ENCODE assay signal across 9 cellular contexts in genomic region chr10:22681783-22682183, GRCh38. TPM values are rescaled to one million over a fixed set of nuclear protein-coding genes. Genes with fewer than 3 reads are reported as not detected.
A peak's percentile ranks its signal among the peaks of the same experiment; 100 is the strongest.
DNase-seq lines count a peak whose midpoint lies in the region; ATAC-seq and TF ChIP-seq lines count a peak whose summit lies in the region.
"Had no signal": no experiment of that assay in that cellular context is flagged by ENCODE, and none has a peak within 500 bp of the region (broad histone marks: within the 10 kb centered on the region; RNA-seq: fewer than 3 reads in every experiment).

No MANE protein-coding gene starts in this region.

- H3K4me1 ChIP-seq in CD4-positive, CD25-positive, alpha-beta regulatory T cell (ENCODE audit: control insufficient read depth, insufficient read depth, low read length, poor library complexity, severe bottlenecking) = peaks cover 99% of the 10 kb centered on the region
- H3K4me1 ChIP-seq in thyroid gland (peaks cover 15 to 46% of the 10 kb centered on the region in 2 donors), esophagus squamous epithelium (peaks cover 5 to 66% (median 29%) of the 10 kb centered on the region in 3 donors)

- peak overlapping the region; percentile 92 for H3K27ac ChIP-seq in CD4-positive, CD25-positive, alpha-beta regulatory T cell (ENCODE audit: insufficient read depth, low read length, poor library complexity, severe bottlenecking)
- peak overlapping the region; percentile 48 to 57 (median 53) for H3K27ac ChIP-seq in thyroid gland
- peak overlapping the region in 2 of 4 donors; percentile 2 to 63 for H3K27ac ChIP-seq in esophagus squamous epithelium

- TF ChIP-seq CTCF in thyroid gland (IDR thresholded peaks at IDR 0.05) (no peak), esophagus squamous epithelium (IDR thresholded peaks at IDR 0.05) (no peak)

- peak overlapping the region; percentile 95 to 98 (median 98) for H3K27ac Mint-ChIP-seq in CD4-positive, CD25-positive, alpha-beta regulatory T cell

- H3K9me3 ChIP-seq in CD4-positive, CD25-positive, alpha-beta regulatory T cell (ENCODE audit: control insufficient read depth in 2 of 2, low read length in 2 of 2) = no peaks in the 10 kb centered on the region
- H3K9me3 ChIP-seq in thyroid gland (no peaks in the 10 kb centered on the region), esophagus squamous epithelium (no peaks in the 10 kb centered on the region)
- H3K9me3 ChIP-seq: upper lobe of left lung had no signal

- peak in 2 of 3 donors; percentile 44 to 78 for DNase-seq in CD4-positive, CD25-positive, alpha-beta regulatory T cell
- DNase-seq in KG1 (lab: John Stamatoyannopoulos, UW) = peak; percentile 38
- peak; percentile 47 for DNase-seq in activated CD8-positive, alpha-beta memory T cell treated with anti-CD3 and anti-CD28 coated beads, Interleukin-2, amount 50 U/mL, for 4 hours
- DNase-seq in glomerular visceral epithelial cell (ENCODE audit: extremely low spot score) = peak; percentile 72
- DNase-seq in thyroid gland = peak in 1 of 2 donors; percentile 22
- DNase-seq in NCI-H187 (lab: John Stamatoyannopoulos, UW) = no peak
- DNase-seq in globus pallidus (ENCODE audit: low spot score) = no peak
- DNase-seq in esophagus squamous epithelium (lab: John Stamatoyannopoulos, UW) = no peak
- DNase-seq: upper lobe of left lung had no signal

- no peaks in the 10 kb centered on the region for H3K27me3 ChIP-seq in CD4-positive, CD25-positive, alpha-beta regulatory T cell (ENCODE audit: control insufficient read depth, insufficient read depth, low read length)
- H3K27me3 ChIP-seq in thyroid gland (no peaks in the 10 kb centered on the region), esophagus squamous epithelium (no peaks in the 10 kb centered on the region)
- H3K27me3 ChIP-seq: upper lobe of left lung had no signal

- H3K36me3 Mint-ChIP-seq in CD4-positive, CD25-positive, alpha-beta regulatory T cell = peaks cover 3% of the 10 kb centered on the region

- H3K9me3 Mint-ChIP-seq in CD4-positive, CD25-positive, alpha-beta regulatory T cell = no peaks in the 10 kb centered on the region

- no peaks in the 10 kb centered on the region for H3K27me3 Mint-ChIP-seq in CD4-positive, CD25-positive, alpha-beta regulatory T cell

- ATAC-seq in CD4-positive, CD25-positive, alpha-beta regulatory T cell (ENCODE audit: low read depth in 2 of 2) = peak; percentile 80 to 85

- no peaks in the 10 kb centered on the region for H3K36me3 ChIP-seq in CD4-positive, CD25-positive, alpha-beta regulatory T cell (ENCODE audit: control insufficient read depth, insufficient read depth, low read length)
- H3K36me3 ChIP-seq in thyroid gland (no peaks in the 10 kb centered on the region), esophagus squamous epithelium (no peaks in the 10 kb centered on the region)
- H3K36me3 ChIP-seq: upper lobe of left lung had no signal

- H3K4me1 Mint-ChIP-seq in CD4-positive, CD25-positive, alpha-beta regulatory T cell = peaks cover 45 to 93% (median 72%) of the 10 kb centered on the region in 4 donors

- 75 to 76% methylated on average over 4 of the region's 4 CpGs for WGBS in thyroid gland, 2 donors
- 48 to 52% methylated on average over 4 of the region's 4 CpGs for WGBS in esophagus squamous epithelium, 2 donors

- peak overlapping the region; percentile 62 for H3K4me3 ChIP-seq in CD4-positive, CD25-positive, alpha-beta regulatory T cell (ENCODE audit: low read depth, low read length)
- H3K4me3 ChIP-seq in thyroid gland (replicated peaks in 1 of 3) (no peak overlapping the region), esophagus squamous epithelium (no peak overlapping the region)
- H3K4me3 ChIP-seq: upper lobe of left lung had no signal

- peak overlapping the region; percentile 66 to 81 (median 73) for H3K4me3 Mint-ChIP-seq in CD4-positive, CD25-positive, alpha-beta regulatory T cell

- intact Hi-C loops in thyroid gland (cut with DNase I) (no loop called here), esophagus squamous epithelium (cut with DNase I) (no loop called here)

- no peak for TF ChIP-seq POLR2A in thyroid gland (IDR thresholded peaks at IDR 0.05)
- TF ChIP-seq POLR2A in esophagus squamous epithelium (IDR thresholded peaks at IDR 0.05) = no peak

RNA-seq across cellular contexts. Expression of gene PIP4K2A, which starts 32.6 kb away (rescaled TPM):
- total RNA-seq in CD4-positive, CD25-positive, alpha-beta regulatory T cell = 156 TPM
- 10 to 100 TPM; 41.3 to 68.8 (median 49.1) TPM for polyA plus RNA-seq in CD4-positive, CD25-positive, alpha-beta regulatory T cell
- total RNA-seq in thyroid gland (10 to 100 TPM; 16.5 to 23.2 (median 19.3) TPM), esophagus squamous epithelium (10 to 100 TPM in 1 of 4 donors, 1 to 10 TPM in 3; 3.1 to 19.1 (median 7.6) TPM)

Comparison
In these comparisons a context has a peak if more than half of its experiments do, and no peak if none do; other contexts are left out.
1. DNase-seq: peak in CD4-positive, CD25-positive, alpha-beta regulatory T cell (2 of 3), KG1 (single experiment), activated CD8-positive, alpha-beta memory T cell treated with anti-CD3 and anti-CD28 coated beads, Interleukin-2, amount 50 U/mL, for 4 hours (single experiment) and glomerular visceral epithelial cell (single experiment); none in NCI-H187 (0 of 2), globus pallidus (single experiment) and esophagus squamous epithelium (single experiment).